ENCODE assay signal across 21 cellular contexts in genomic region chr20:41577129-41578009, GRCh38. TPM values are rescaled to one million over a fixed set of nuclear protein-coding genes. Genes with fewer than 3 reads are reported as not detected.
DNase-seq lines count a peak whose midpoint lies in the region; ATAC-seq and TF ChIP-seq lines count a peak whose summit lies in the region.
"Had no signal": no experiment of that assay in that cellular context is flagged by ENCODE, and none has a peak within 500 bp of the region (broad histone marks: within the 10 kb centered on the region; RNA-seq: fewer than 3 reads in every experiment).

No MANE protein-coding gene starts in this region.

- H3K9me2 ChIP-seq in GM23338 (ENCODE audit: insufficient read depth) = no peaks in the 10 kb centered on the region
- no peaks in the 10 kb centered on the region for H3K9me2 ChIP-seq in hepatocyte (replicated peaks; ENCODE audit: insufficient read depth)

- no peak overlapping the region for H3K4me3 ChIP-seq in GM23338
- H3K4me3 ChIP-seq in hepatocyte = no peak overlapping the region
- H3K4me3 ChIP-seq: heart right ventricle, upper lobe of left lung had no signal

- H3K4me1 Mint-ChIP-seq in GM23338 (peaks cover 34% of the 10 kb centered on the region), T-helper 17 cell (peaks cover 30% of the 10 kb centered on the region)

- H4K20me1 ChIP-seq in GM23338 (replicated peaks; ENCODE audit: insufficient read depth) (peaks cover 46% of the 10 kb centered on the region), hepatocyte (ENCODE audit: insufficient read depth, poor library complexity, severe bottlenecking) (peaks cover 25% of the 10 kb centered on the region)

- DNase-seq in GM23338 (ENCODE audit: low spot score) (no peak), T-helper 17 cell (no peak), hepatocyte (ENCODE audit: low spot score) (peak; percentile 42), renal cortical epithelial cell (ENCODE audit: low read depth) (peak; percentile 15), ureter (ENCODE audit: low spot score) (no peak), GM03348 (ENCODE audit: low spot score) (no peak)
- DNase-seq: activated CD4-positive, alpha-beta T cell treated with anti-CD3 and anti-CD28 coated beads, Interleukin-2, amount 50 U/mL, for 48 hours; activated naive CD4-positive, alpha-beta T cell treated with Interleukin-2 at 50 U/mL for 16 hours; activated T-cell treated with anti-CD3 and anti-CD28 coated beads for 4 hours; AML-193; heart right ventricle; islet precursor cell; naive B cell; NCI-H69; SHP77; upper lobe of left lung had no signal

- peaks cover 7% of the 10 kb centered on the region; the same call in 2 of the 3 replicates for H3K36me3 Mint-ChIP-seq in GM23338 (ENCODE audit: low read depth)
- H3K36me3 Mint-ChIP-seq in T-helper 17 cell (ENCODE audit: low read depth) = no peaks in the 10 kb centered on the region

- H3K27me3 ChIP-seq in GM23338 (ENCODE audit: insufficient read depth) (no peaks in the 10 kb centered on the region), hepatocyte (no peaks in the 10 kb centered on the region)
- H3K27me3 ChIP-seq: heart right ventricle, upper lobe of left lung had no signal

- H2AFZ ChIP-seq in GM23338 = no peak overlapping the region
- H2AFZ ChIP-seq in hepatocyte = no peak overlapping the region

- H3K4me1 ChIP-seq in GM23338 (ENCODE audit: insufficient read depth) (peaks cover 33% of the 10 kb centered on the region), hepatocyte (ENCODE audit: insufficient read depth) (peaks cover 14% of the 10 kb centered on the region)

- peaks cover 2% of the 10 kb centered on the region; the same call in 1 of the 3 replicates for H3K9me3 Mint-ChIP-seq in GM23338

- H3F3A ChIP-seq in GM23338 (replicated peaks; ENCODE audit: low read depth) = no peaks in the 10 kb centered on the region

- H3K27ac ChIP-seq in GM23338 (ENCODE audit: low read depth) (peak overlapping the region; percentile 11; the same call in 1 of the 2 replicates), hepatocyte (peak overlapping the region; percentile 75)
- H3K27ac ChIP-seq: epithelial cell of prostate, heart right ventricle, upper lobe of left lung had no signal

- 67% methylated on average over 6 of the region's 6 CpGs for WGBS in hepatocyte (ENCODE audit: low lambda C conversion rate, missing lambda C conversion rate)

- H3K4me3 Mint-ChIP-seq in GM23338 (no peak overlapping the region), T-helper 17 cell (no peak overlapping the region)
- H3K4me3 Mint-ChIP-seq: dendritic cell treated with granulocyte-macrophage colony-stimulating factor and Interleukin-4, amounts not matched to agents 40 ng/mL and 50 ng/mL, for 4 days; memory B cell had no signal

- H3K36me3 ChIP-seq in GM23338 (ENCODE audit: insufficient read depth) (no peaks in the 10 kb centered on the region), hepatocyte (replicated peaks; ENCODE audit: insufficient read depth, low read depth) (no peaks in the 10 kb centered on the region)
- H3K36me3 ChIP-seq: heart right ventricle, upper lobe of left lung had no signal

- H3K9me3 ChIP-seq in T-helper 17 cell (ENCODE audit: control insufficient read depth, low read length, poor library complexity, severe bottlenecking) (peaks cover 4% of the 10 kb centered on the region), hepatocyte (ENCODE audit: low read depth) (peaks cover 4% of the 10 kb centered on the region)
- H3K9me3 ChIP-seq: upper lobe of left lung had no signal

- H3K27me3 Mint-ChIP-seq in GM23338 (ENCODE audit: insufficient read depth, low read depth, poor library complexity) (peaks cover 3% of the 10 kb centered on the region), T-helper 17 cell (no peaks in the 10 kb centered on the region)
- H3K27me3 Mint-ChIP-seq: dendritic cell treated with granulocyte-macrophage colony-stimulating factor and Interleukin-4, amounts not matched to agents 40 ng/mL and 50 ng/mL, for 4 days; IgD-negative memory B cell; memory B cell; naive B cell had no signal

- H3K27ac Mint-ChIP-seq in GM23338 (no peak overlapping the region), T-helper 17 cell (peak overlapping the region; percentile 4)
- H3K27ac Mint-ChIP-seq: dendritic cell treated with granulocyte-macrophage colony-stimulating factor and Interleukin-4, amounts not matched to agents 40 ng/mL and 50 ng/mL, for 4 days; IgD-negative memory B cell had no signal

- no peak overlapping the region for H3K4me2 ChIP-seq in GM23338
- peak overlapping the region; percentile 46 for H3K4me2 ChIP-seq in hepatocyte

- H3K79me2 ChIP-seq in GM23338 (replicated peaks; ENCODE audit: insufficient read depth) (peaks cover 100% of the 10 kb centered on the region), hepatocyte (peaks cover 100% of the 10 kb centered on the region)

- TF ChIP-seq CTCF in GM23338 (conservative IDR thresholded peaks at IDR 0.05; ENCODE audit: low read depth in 2 of 2) = no peak
- TF ChIP-seq CTCF in hepatocyte (IDR thresholded peaks at IDR 0.05; ENCODE audit: poor library complexity) = no peak

- ATAC-seq in GM23338 (no peak), T-helper 17 cell (no peak), GM21576 (IDR thresholded peaks at IDR 0.05; ENCODE audit: unreplicated experiment) (no peak)
- ATAC-seq: heart right ventricle had no signal

TF ChIP-seq in GM23338, 12 proteins besides CTCF, POLR2A, EP300 and RAD21 (continues in another document):
- TF ChIP-seq STAT1 (IDR thresholded peaks at IDR 0.05; ENCODE audit: unreplicated experiment) (no peak), EZH2 (IDR thresholded peaks at IDR 0.05; ENCODE audit: low read depth, unreplicated experiment) (no peak), EZH2phosphoT487 (IDR thresholded peaks at IDR 0.05; ENCODE audit: unreplicated experiment) (no peak), JUNB (IDR thresholded peaks at IDR 0.05; ENCODE audit: unreplicated experiment) (no peak), ZNF114 (CRISPR knock-in tag; IDR thresholded peaks at IDR 0.05) (no peak), ZNF331 (CRISPR knock-in tag; IDR thresholded peaks at IDR 0.05; ENCODE audit: low read depth) (no peak)
- TF ChIP-seq, protein P1, sequence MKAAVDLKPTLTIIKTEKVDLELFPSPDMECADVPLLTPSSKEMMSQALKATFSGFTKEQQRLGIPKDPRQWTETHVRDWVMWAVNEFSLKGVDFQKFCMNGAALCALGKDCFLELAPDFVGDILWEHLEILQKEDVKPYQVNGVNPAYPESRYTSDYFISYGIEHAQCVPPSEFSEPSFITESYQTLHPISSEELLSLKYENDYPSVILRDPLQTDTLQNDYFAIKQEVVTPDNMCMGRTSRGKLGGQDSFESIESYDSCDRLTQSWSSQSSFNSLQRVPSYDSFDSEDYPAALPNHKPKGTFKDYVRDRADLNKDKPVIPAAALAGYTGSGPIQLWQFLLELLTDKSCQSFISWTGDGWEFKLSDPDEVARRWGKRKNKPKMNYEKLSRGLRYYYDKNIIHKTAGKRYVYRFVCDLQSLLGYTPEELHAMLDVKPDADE (IDR thresholded peaks at IDR 0.05) = no peak

RNA-seq across cellular contexts. Expression of gene CHD6, which starts 40.8 kb away (rescaled TPM):
- total RNA-seq in GM23338 (2014; rRNA removed; shearing (Covaris generic)) = 41.0 and 45.9 TPM in 2 replicates
- polyA plus RNA-seq in GM23338 (2016; fragmentation: Nextera tagmentation; extraction: Ambion mirVana) (158 and 162 TPM in 2 replicates), hepatocyte (56.0 and 98.3 TPM in 2 replicates)
- total RNA-seq in T-helper 17 cell (10 to 100 TPM; 83.3 to 87.0 TPM), hepatocyte (31.0 and 36.7 TPM in 2 replicates), renal cortical epithelial cell (12.7 and 45.5 TPM in 2 replicates), ureter (112 TPM)

Comparison
In these comparisons a context has a peak if more than half of its experiments do, and no peak if none do; other contexts are left out.
1. DNase-seq: peak in hepatocyte (single experiment) and renal cortical epithelial cell (single experiment); none in GM23338 (single experiment), T-helper 17 cell (0 of 3), ureter (single experiment) and GM03348 (single experiment).